Comparison of ENCODE assay signal across 25 cellular contexts in the genomic region with DNA sequence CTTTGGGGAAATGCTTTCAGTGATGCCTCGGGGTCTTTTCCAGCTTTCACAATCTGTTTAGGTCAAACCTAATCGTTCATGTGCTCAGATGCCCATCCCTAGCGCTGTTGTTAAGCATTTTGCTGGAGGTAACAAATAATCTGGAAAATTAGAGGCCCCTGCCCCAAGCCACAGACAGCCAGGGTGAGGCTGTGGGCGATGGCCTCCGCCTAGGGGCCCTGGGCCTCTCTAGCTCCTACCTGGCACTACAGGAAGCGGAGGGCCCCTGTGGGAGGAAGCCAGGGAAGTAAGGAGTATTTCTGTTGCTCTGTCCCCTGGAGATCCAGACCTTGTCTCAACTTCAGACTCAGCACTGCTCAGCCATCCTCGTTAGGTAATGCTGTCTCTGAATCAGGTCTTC. TPM values are rescaled to one million over a fixed set of nuclear protein-coding genes. Genes with fewer than 3 reads are reported as not detected.
A peak's percentile ranks its signal among the peaks of the same experiment; 100 is the strongest.
DNase-seq lines count a peak whose midpoint lies in the region; ATAC-seq, FAIRE-seq and TF ChIP-seq lines count a peak whose summit lies in the region.
"Had no signal": no experiment of that assay in that cellular context is flagged by ENCODE, and none has a peak within 500 bp of the region (broad histone marks: within the 10 kb centered on the region; RNA-seq: fewer than 3 reads in every experiment).

No MANE protein-coding gene starts in this region.

- H3K79me2 ChIP-seq in HepG2 (ENCODE audit: insufficient read depth, low read length) = no peaks in the 10 kb centered on the region

- in situ Hi-C loops in HepG2 (cut with HindIII; ENCODE audit: extremely low pct_ligation_motif_present, low pct_unique_long_range_greater_than_20kb) (no loop called here), gastrocnemius medialis (cut with MboI; ENCODE audit: low sequenced_read_pairs in 4 of 4) (no loop called here)

- 76 to 82% (median 79%) methylated on average over 6 to 7 of the region's 7 CpGs for WGBS in stomach, 5 donors
- 27% methylated on average over 5 of the region's 7 CpGs for WGBS in HepG2 (ENCODE audit: low lambda C conversion rate)

- no peaks in the 10 kb centered on the region for H3K9me3 Mint-ChIP-seq in CD8-positive, alpha-beta memory T cell

- no peaks in the 10 kb centered on the region for H4K20me1 ChIP-seq in HepG2 (ENCODE audit: insufficient read depth, low read length)

- peak in 1 of 5 donors; percentile 26 for DNase-seq in CD8-positive, alpha-beta memory T cell
- DNase-seq in NB4 (ENCODE audit: low read depth) (peak; percentile 38), stomach (no peak), HepG2 (ENCODE audit: low spot score) (no peak), NCI-H510A treated with DMSO at 0.1 percent for 48 hours (lab: John Stamatoyannopoulos, UW) (no peak), gastrocnemius medialis (no peak)
- DNase-seq: CD4-positive, CD25-positive, alpha-beta regulatory T cell; COR-L47; DMS 273 treated with DMSO at 0.1 percent for 48 hours; DMS79 treated with DMSO at 0.1 percent for 48 hours; GOT3; HCEC 1CT; Kasumi-1; MM.1S; NCI-H1092 treated with DMSO at 0.1 percent for 48 hours; NCI-H146; NCI-H2029; NCI-H2227 treated with DMSO at 0.1 percent for 48 hours; NCI-H524; NCI-H774; NK-92 treated with Interleukin-12 subunit alpha and Interleukin-12 subunit beta, amount 100 ng/mL, for 24 hours had no signal

- TF ChIP-seq EP300 in stomach (IDR thresholded peaks at IDR 0.05) (no peak), HepG2 (IDR thresholded peaks at IDR 0.05; ENCODE audit: low read depth in 2 of 2, low read length in 2 of 2) (no peak), HepG2 (CRISPR knock-in tag; IDR thresholded peaks at IDR 0.05; ENCODE audit: borderline replicate concordance) (no peak)

- H3K36me3 Mint-ChIP-seq in CD8-positive, alpha-beta memory T cell = no peaks in the 10 kb centered on the region
- H3K36me3 Mint-ChIP-seq: CD4-positive, CD25-positive, alpha-beta regulatory T cell had no signal

- peaks cover 29 to 39% (median 36%) of the 10 kb centered on the region in 3 donors for H3K4me1 Mint-ChIP-seq in CD8-positive, alpha-beta memory T cell

- CTCF ChIA-PET in CD8-positive, alpha-beta memory T cell (lab: Charles Lee) = interaction anchor here (0.9 kb wide), 1 partner anchor 10 kb away, joined by 3 read pairs; no protein-coding TSS in a partner anchor
- CTCF ChIA-PET in HepG2 (lab: Yijun Ruan, JAX; ENCODE audit: low intra/inter-chr PET ratio, low total read pairs) = no interaction called here

- no peaks in the 10 kb centered on the region for H3K36me3 ChIP-seq in CD8-positive, alpha-beta memory T cell (ENCODE audit: insufficient read depth, low read length)
- H3K36me3 ChIP-seq in mucosa of stomach (ENCODE audit: control insufficient read depth, insufficient read depth, low read length) = no peaks in the 10 kb centered on the region
- H3K36me3 ChIP-seq in stomach = no peaks in the 10 kb centered on the region
- no peaks in the 10 kb centered on the region for H3K36me3 ChIP-seq in HepG2 (replicated peaks in 1 of 2; ENCODE audit: control insufficient read depth in 1 of 2, insufficient read depth in 2 of 2, low read length in 2 of 2)
- no peaks in the 10 kb centered on the region for H3K36me3 ChIP-seq in gastrocnemius medialis

- peaks cover 28% of the 10 kb centered on the region for H3K4me1 ChIP-seq in CD8-positive, alpha-beta memory T cell (ENCODE audit: insufficient read depth, low read length)
- H3K4me1 ChIP-seq in mucosa of stomach (ENCODE audit: control insufficient read depth, insufficient read depth, low read length) = peaks cover 83% of the 10 kb centered on the region
- H3K4me1 ChIP-seq in stomach = peaks cover 47 to 75% (median 52%) of the 10 kb centered on the region in 4 donors
- H3K4me1 ChIP-seq in HepG2 (ENCODE audit: insufficient read depth, low read length) = peaks cover 46% of the 10 kb centered on the region
- peaks cover 18 to 22% of the 10 kb centered on the region in 2 donors for H3K4me1 ChIP-seq in gastrocnemius medialis

- H3K4me3 Mint-ChIP-seq in CD8-positive, alpha-beta memory T cell = no peak overlapping the region
- H3K4me3 Mint-ChIP-seq: B cell had no signal

- H3K27me3 ChIP-seq in CD8-positive, alpha-beta memory T cell (ENCODE audit: insufficient read depth, low read length, poor library complexity, severe bottlenecking) = no peaks in the 10 kb centered on the region
- H3K27me3 ChIP-seq in mucosa of stomach (ENCODE audit: control insufficient read depth, insufficient read depth, low read length) = no peaks in the 10 kb centered on the region
- no peaks in the 10 kb centered on the region for H3K27me3 ChIP-seq in stomach
- H3K27me3 ChIP-seq in HepG2 (ENCODE audit: control insufficient read depth in 1 of 2, insufficient read depth in 2 of 2, low read length in 2 of 2) = peaks cover 5 to 67% of the 10 kb centered on the region in 2 experiments; a peak in 4 of 5 replicates
- H3K27me3 ChIP-seq in gastrocnemius medialis = no peaks in the 10 kb centered on the region

- H3K4me2 ChIP-seq in HepG2 (ENCODE audit: low read depth, low read length) = no peak overlapping the region
- H3K4me2 ChIP-seq: A549 had no signal

- TF ChIP-seq POLR2A in NB4 (IDR thresholded peaks at IDR 0.05; ENCODE audit: extremely low read depth, insufficient read length) (no peak), stomach (IDR thresholded peaks at IDR 0.05) (no peak), HepG2 (IDR thresholded peaks at IDR 0.05; ENCODE audit: insufficient read depth in 1 of 2, low read depth in 2 of 2, low read length in 2 of 2) (no peak), gastrocnemius medialis (IDR thresholded peaks at IDR 0.05) (no peak)

- POLR2A ChIA-PET in CD8-positive, alpha-beta memory T cell (lab: Charles Lee) = no interaction called here
- POLR2A ChIA-PET in HepG2 (lab: Yijun Ruan, JAX) = no interaction called here

- no peak overlapping the region for H2AFZ ChIP-seq in HepG2 (ENCODE audit: low read length)

- ATAC-seq in HepG2 (no peak), GM21619 (IDR thresholded peaks at IDR 0.05; ENCODE audit: unreplicated experiment) (no peak), gastrocnemius medialis (no peak)
- ATAC-seq: A549 had no signal

- no TSS peak for BruUV-seq in HepG2 (replicated peaks; lab: Mats Ljungman, UMichigan)

- no peak for TF ChIP-seq RAD21 in HepG2 (CRISPR knock-in tag; IDR thresholded peaks at IDR 0.05)

- intact Hi-C loops in stomach (cut with DNase I; ENCODE audit: low total_unique reads) = no loop called here
- intact Hi-C loops in HepG2 (cut with micrococcal nuclease; ENCODE audit: unreplicated experiment) = no loop called here
- intact Hi-C loops in gastrocnemius medialis (cut with DNase I; ENCODE audit: low total_unique reads) = no loop called here

- no peak for FAIRE-seq in HepG2 (lab: Jason Lieb, UNC)
- FAIRE-seq: A549 had no signal

- H3K9ac ChIP-seq in mucosa of stomach (ENCODE audit: low read length) = peak overlapping the region; percentile 60
- H3K9ac ChIP-seq in HepG2 (ENCODE audit: insufficient read depth, low read depth, low read length) = no peak overlapping the region

- no peak overlapping the region for H3K4me3 ChIP-seq in CD8-positive, alpha-beta memory T cell (ENCODE audit: low read length)
- H3K4me3 ChIP-seq in NB4 (ENCODE audit: low read depth, low read length) = no peak overlapping the region
- no peak overlapping the region for H3K4me3 ChIP-seq in mucosa of stomach (ENCODE audit: low read length)
- H3K4me3 ChIP-seq in stomach = no peak overlapping the region
- H3K4me3 ChIP-seq in HepG2 (replicated peaks in 1 of 3; ENCODE audit: insufficient read depth in 1 of 3, low read depth in 2 of 3, low read length in 3 of 3) = no peak overlapping the region
- H3K4me3 ChIP-seq in gastrocnemius medialis = no peak overlapping the region
- H3K4me3 ChIP-seq: A549 had no signal

- no peaks in the 10 kb centered on the region for H3K9me3 ChIP-seq in CD8-positive, alpha-beta memory T cell (ENCODE audit: low read length)
- H3K9me3 ChIP-seq in mucosa of stomach (ENCODE audit: control insufficient read depth, low read length) (no peaks in the 10 kb centered on the region), stomach (no peaks in the 10 kb centered on the region), HepG2 (ENCODE audit: low read length) (no peaks in the 10 kb centered on the region), gastrocnemius medialis (no peaks in the 10 kb centered on the region)
- H3K9me3 ChIP-seq: A549 had no signal

- no peak overlapping the region for H3K27ac ChIP-seq in CD8-positive, alpha-beta memory T cell (ENCODE audit: low read depth, low read length)
- H3K27ac ChIP-seq in stomach (peak overlapping the region; percentile 81 to 94 (median 87)), HepG2 (ENCODE audit: extremely low read length, insufficient read depth, low read length) (no peak overlapping the region), gastrocnemius medialis (no peak overlapping the region)

- peak overlapping the region in 7 of 8 donors; percentile 43 to 98 (median 80) for H3K27ac Mint-ChIP-seq in CD8-positive, alpha-beta memory T cell
- H3K27ac Mint-ChIP-seq: B cell had no signal

- TF ChIP-seq CTCF in NB4 (IDR thresholded peaks at IDR 0.05; ENCODE audit: low read depth, low read length) = no peak
- no peak for TF ChIP-seq CTCF in stomach (IDR thresholded peaks at IDR 0.05)
- TF ChIP-seq CTCF in HepG2 (CRISPR knock-in tag; IDR thresholded peaks at IDR 0.05) = no peak
- no peak for TF ChIP-seq CTCF in gastrocnemius medialis (IDR thresholded peaks at IDR 0.05 in 4 of 5, conservative IDR thresholded peaks at IDR 0.05 in 1 of 5)

- no peaks in the 10 kb centered on the region for H3K27me3 Mint-ChIP-seq in CD8-positive, alpha-beta memory T cell

RNA-seq across cellular contexts. Expression of gene FOSL2, which starts 12.5 kb away (rescaled TPM):
- 10 to 100 TPM; 46.2 to 47.3 TPM for total RNA-seq in CD8-positive, alpha-beta memory T cell
- polyA plus RNA-seq in CD8-positive, alpha-beta memory T cell = 14.1 TPM
- 100 to 1,000 TPM in 3 of 5 donors, 10 to 100 TPM in 2; 50.1 to 227 (median 113) TPM for total RNA-seq in stomach
- 10 to 100 TPM; 24.4 to 40.8 (median 27.6) TPM for polyA plus RNA-seq in stomach
- 2.3 and 3.4 TPM in 2 replicates for total RNA-seq in HepG2 (2016; rRNA removed; fragmentation: Illumina TruSeq; extraction: Trizol)
- 0.53 and 0.61 TPM in 2 replicates for total RNA-seq in HepG2 (2016; cell fraction: cytosol; rRNA removed; fragmentation: Illumina TruSeq; extraction: Trizol; ENCODE audit: low read depth)
- total RNA-seq in HepG2 (2016; cell fraction: insoluble cytoplasmic fraction; rRNA removed; fragmentation: Illumina TruSeq; extraction: Trizol) = 2.2 and 4.1 TPM in 2 replicates
- 1.3 and 1.4 TPM in 2 replicates for total RNA-seq in HepG2 (2016; cell fraction: membrane; rRNA removed; fragmentation: Illumina TruSeq; extraction: Trizol)
- 3.7 and 5.1 TPM in 2 replicates for total RNA-seq in HepG2 (2016; cell fraction: nucleus; rRNA removed; fragmentation: Illumina TruSeq; extraction: Trizol)
- 18.1 and 20.1 TPM in 2 replicates for polyA plus RNA-seq in HepG2 (2011; rRNA removed)
- 10.9 and 11.2 TPM in 2 replicates for polyA plus RNA-seq in HepG2 (2011; cell fraction: cytosol; rRNA removed)
- polyA plus RNA-seq in HepG2 (2011; cell fraction: nucleus; rRNA removed) = 37.0 and 47.3 TPM in 2 replicates
- 25.1 and 31.2 TPM in 2 replicates for polyA plus RNA-seq in HepG2 (2012)
- 0.21 and 0.26 TPM in 2 replicates for polyA plus RNA-seq in HepG2 (2016; cell fraction: cytosol; fragmentation: Illumina TruSeq; extraction: Trizol; ENCODE audit: low read depth)
- polyA plus RNA-seq in HepG2 (2016; cell fraction: insoluble cytoplasmic fraction; fragmentation: Illumina TruSeq; extraction: Trizol; ENCODE audit: low read depth) = 2.0 and 2.4 TPM in 2 replicates
- polyA plus RNA-seq in HepG2 (2016; cell fraction: membrane; fragmentation: Illumina TruSeq; extraction: Trizol; ENCODE audit: low read depth) = 0.46 and 0.51 TPM in 2 replicates
- polyA plus RNA-seq in HepG2 (2016; cell fraction: nucleus; fragmentation: Illumina TruSeq; extraction: Trizol; ENCODE audit: insufficient read depth, low read depth) = 3.9 and 4.9 TPM in 2 replicates
- 62.9 and 84.8 TPM in 2 replicates for polyA minus RNA-seq in HepG2 (2011; rRNA and poly(A)+ RNA removed; ENCODE audit: low replicate concordance)
- polyA minus RNA-seq in HepG2 (2011; cell fraction: cytosol; rRNA and poly(A)+ RNA removed) = 27.1 and 28.7 TPM in 2 replicates
- 47.9 and 53.6 TPM in 2 replicates for polyA minus RNA-seq in HepG2 (2011; cell fraction: nucleus; rRNA and poly(A)+ RNA removed)
- total RNA-seq in gastrocnemius medialis = 100 to 1,000 TPM; 193 to 214 (median 210) TPM

Comparison
In these comparisons a context has a peak if more than half of its experiments do, and no peak if none do; other contexts are left out.
1. H3K27ac ChIP-seq: peak in stomach (5 of 5); none in CD8-positive, alpha-beta memory T cell (single experiment), HepG2 (single experiment) and gastrocnemius medialis (0 of 4).
2. RNA of gene FOSL2, which starts 12.5 kb away (total RNA-seq): 193 to 214 TPM in gastrocnemius medialis, 50.1 to 227 TPM in stomach and 46.2 to 47.3 TPM in CD8-positive, alpha-beta memory T cell; 0.53 to 5.1 TPM in HepG2; every median in the first group is over 4 times any median in the second.